ENCODE assay signal across 11 cellular contexts in genomic region chr1:234230414-234230862, GRCh38.
DNase-seq lines count a peak whose midpoint lies in the region; ATAC-seq, FAIRE-seq and TF ChIP-seq lines count a peak whose summit lies in the region.
"Had no signal": no experiment of that assay in that cellular context is flagged by ENCODE, and none has a peak within 500 bp of the region (broad histone marks: within the 10 kb centered on the region; RNA-seq: fewer than 3 reads in every experiment).

No MANE protein-coding gene starts in this region.

- no peaks in the 10 kb centered on the region for H3K36me3 ChIP-seq in CD4-positive, alpha-beta memory T cell (ENCODE audit: insufficient read depth, low read length)
- H3K36me3 ChIP-seq in HepG2 (replicated peaks in 1 of 2; ENCODE audit: control insufficient read depth in 1 of 2, insufficient read depth in 2 of 2, low read length in 2 of 2), result no peaks in the 10 kb centered on the region
- H3K36me3 ChIP-seq: tibial nerve had no signal

- DNase-seq in CD4-positive, alpha-beta memory T cell, result peak in 1 of 5 donors; percentile 7
- peak; percentile 80 for DNase-seq in Jurkat, Clone E6-1 (ENCODE audit: low read depth, low spot score)
- DNase-seq in HepG2 (ENCODE audit: low spot score) (no peak), mesothelial cell of epicardium (ENCODE audit: low spot score in 2 of 2, unreplicated experiment in 2 of 2) (no peak), nephron progenitor cell (no peak)
- no peak for DNase-seq in stimulated activated CD4-positive, alpha-beta T cell treated with anti-CD3 and anti-CD28 coated beads, Interleukin-4, amount 100 ng/mL, for 4 hours
- DNase-seq: Calu3, psoas muscle had no signal

- POLR2A ChIA-PET in CD4-positive, alpha-beta memory T cell (lab: Charles Lee; ENCODE audit: partially characterized antibody), result no interaction called here
- POLR2A ChIA-PET in HepG2 (lab: Yijun Ruan, JAX), result no interaction called here

- H3K4me2 ChIP-seq in HepG2 (ENCODE audit: low read depth, low read length), result no peak overlapping the region

- H3K9ac ChIP-seq in HepG2 (ENCODE audit: insufficient read depth, low read depth, low read length), result no peak overlapping the region

- no TSS peak for BruUV-seq in HepG2 (replicated peaks; lab: Mats Ljungman, UMichigan)

- H3K4me3 Mint-ChIP-seq in CD4-positive, alpha-beta memory T cell, result peak overlapping the region in 7 of 8 donors; percentile 2 to 76 (median 37)
- peak overlapping the region; percentile 25 for H3K4me3 Mint-ChIP-seq in activated T-helper 17 cell treated with anti-CD3 and anti-CD28 coated beads, Interleukin-2, amount 50 U/mL, for 72 hours
- H3K4me3 Mint-ChIP-seq in mesothelial cell of epicardium (no peak overlapping the region), nephron progenitor cell (no peak overlapping the region)

- CTCF ChIA-PET in CD4-positive, alpha-beta memory T cell (lab: Charles Lee; ENCODE audit: partially characterized antibody), result interaction anchor here (1.0 to 1.5 kb wide), 2 partner anchors 11 to 79 kb away, joined by 3 read pairs; no protein-coding TSS in a partner anchor
- CTCF ChIA-PET in HepG2 (lab: Yijun Ruan, JAX; ENCODE audit: low intra/inter-chr PET ratio, low total read pairs), result no interaction called here

- peak overlapping the region in 1 of 7 donors; percentile 5 for H3K27ac Mint-ChIP-seq in CD4-positive, alpha-beta memory T cell
- H3K27ac Mint-ChIP-seq in activated T-helper 17 cell treated with anti-CD3 and anti-CD28 coated beads, Interleukin-2, amount 50 U/mL, for 72 hours, result no peak overlapping the region
- H3K27ac Mint-ChIP-seq in mesothelial cell of epicardium (no peak overlapping the region), nephron progenitor cell (no peak overlapping the region)

- no peaks in the 10 kb centered on the region for H3K79me2 ChIP-seq in HepG2 (ENCODE audit: insufficient read depth, low read length)

- H3K27me3 Mint-ChIP-seq in CD4-positive, alpha-beta memory T cell, result peaks cover 2 to 12% of the 10 kb centered on the region in 2 donors
- H3K27me3 Mint-ChIP-seq in activated T-helper 17 cell treated with anti-CD3 and anti-CD28 coated beads, Interleukin-2, amount 50 U/mL, for 72 hours, result peaks cover 37% of the 10 kb centered on the region
- peaks cover 67% of the 10 kb centered on the region for H3K27me3 Mint-ChIP-seq in mesothelial cell of epicardium (ENCODE audit: low read depth)
- peaks cover 14% of the 10 kb centered on the region for H3K27me3 Mint-ChIP-seq in nephron progenitor cell (ENCODE audit: low read depth, poor library complexity)

- no peaks in the 10 kb centered on the region for H3K9me3 ChIP-seq in CD4-positive, alpha-beta memory T cell (ENCODE audit: control insufficient read depth in 1 of 2, low read length in 2 of 2)
- H3K9me3 ChIP-seq in HepG2 (ENCODE audit: low read length), result no peaks in the 10 kb centered on the region
- H3K9me3 ChIP-seq: psoas muscle, tibial nerve had no signal

- no peak overlapping the region for H3K4me3 ChIP-seq in CD4-positive, alpha-beta memory T cell (ENCODE audit: low read length in 2 of 2)
- H3K4me3 ChIP-seq in Jurkat, Clone E6-1 (ENCODE audit: low read length), result peak overlapping the region; percentile 45
- H3K4me3 ChIP-seq in HepG2 (replicated peaks in 1 of 3; ENCODE audit: insufficient read depth in 1 of 3, low read depth in 2 of 3, low read length in 3 of 3), result no peak overlapping the region
- H3K4me3 ChIP-seq: psoas muscle, tibial nerve had no signal

- no peaks in the 10 kb centered on the region for H3K27me3 ChIP-seq in CD4-positive, alpha-beta memory T cell (ENCODE audit: insufficient read depth, low read length)
- peaks cover 0 to 13% of the 10 kb centered on the region in 2 experiments; a peak in 1 of 5 replicates for H3K27me3 ChIP-seq in HepG2 (ENCODE audit: control insufficient read depth in 1 of 2, insufficient read depth in 2 of 2, low read length in 2 of 2)
- H3K27me3 ChIP-seq: tibial nerve had no signal

- TF ChIP-seq CTCF in HepG2 (CRISPR knock-in tag; IDR thresholded peaks at IDR 0.05) (no peak), mesothelial cell of epicardium (IDR thresholded peaks at IDR 0.05; ENCODE audit: unreplicated experiment) (no peak), nephron progenitor cell (IDR thresholded peaks at IDR 0.05) (no peak)

- H3K27ac ChIP-seq in CD4-positive, alpha-beta memory T cell (ENCODE audit: low read depth, low read length), result no peak overlapping the region
- no peak overlapping the region for H3K27ac ChIP-seq in HepG2 (ENCODE audit: extremely low read length, insufficient read depth, low read length)
- H3K27ac ChIP-seq: psoas muscle, tibial nerve had no signal

- no peak for FAIRE-seq in HepG2 (lab: Jason Lieb, UNC)

- peaks cover 8% of the 10 kb centered on the region for H3K4me1 ChIP-seq in CD4-positive, alpha-beta memory T cell (ENCODE audit: insufficient read depth, low read length)
- H3K4me1 ChIP-seq in HepG2 (ENCODE audit: insufficient read depth, low read length), result peaks cover 16% of the 10 kb centered on the region
- H3K4me1 ChIP-seq: psoas muscle, tibial nerve had no signal

- TF ChIP-seq EP300 in HepG2 (IDR thresholded peaks at IDR 0.05; ENCODE audit: low read depth in 2 of 2, low read length in 2 of 2) (no peak), HepG2 (CRISPR knock-in tag; IDR thresholded peaks at IDR 0.05; ENCODE audit: borderline replicate concordance) (no peak)

- ATAC-seq in GM19438 (IDR thresholded peaks at IDR 0.05; ENCODE audit: low read depth, unreplicated experiment), result peak; percentile 55
- ATAC-seq in activated T-helper 17 cell treated with anti-CD3 and anti-CD28 coated beads, Interleukin-2, amount 50 U/mL, for 72 hours (replicated peaks), result no peak
- ATAC-seq in HepG2, result no peak
- ATAC-seq: psoas muscle had no signal

- no peak for TF ChIP-seq POLR2A in HepG2 (IDR thresholded peaks at IDR 0.05; ENCODE audit: insufficient read depth in 1 of 2, low read depth in 2 of 2, low read length in 2 of 2)

- peaks cover 3 to 15% (median 9%) of the 10 kb centered on the region in 4 donors for H3K4me1 Mint-ChIP-seq in CD4-positive, alpha-beta memory T cell
- no peaks in the 10 kb centered on the region for H3K4me1 Mint-ChIP-seq in activated T-helper 17 cell treated with anti-CD3 and anti-CD28 coated beads, Interleukin-2, amount 50 U/mL, for 72 hours
- peaks cover 2% of the 10 kb centered on the region for H3K4me1 Mint-ChIP-seq in mesothelial cell of epicardium
- H3K4me1 Mint-ChIP-seq in nephron progenitor cell, result peaks cover 9% of the 10 kb centered on the region

- 38% methylated on average over 10 of the region's 10 CpGs for WGBS in HepG2 (ENCODE audit: low lambda C conversion rate)

- no peaks in the 10 kb centered on the region for H3K36me3 Mint-ChIP-seq in CD4-positive, alpha-beta memory T cell
- no peaks in the 10 kb centered on the region for H3K36me3 Mint-ChIP-seq in activated T-helper 17 cell treated with anti-CD3 and anti-CD28 coated beads, Interleukin-2, amount 50 U/mL, for 72 hours (ENCODE audit: low read depth)
- no peaks in the 10 kb centered on the region for H3K36me3 Mint-ChIP-seq in mesothelial cell of epicardium
- H3K36me3 Mint-ChIP-seq in nephron progenitor cell (ENCODE audit: low read depth), result no peaks in the 10 kb centered on the region

- in situ Hi-C loops in HepG2 (cut with HindIII; ENCODE audit: extremely low pct_ligation_motif_present, low pct_unique_long_range_greater_than_20kb), result no loop called here

- no peaks in the 10 kb centered on the region for H3K9me3 Mint-ChIP-seq in CD4-positive, alpha-beta memory T cell
- no peaks in the 10 kb centered on the region for H3K9me3 Mint-ChIP-seq in activated T-helper 17 cell treated with anti-CD3 and anti-CD28 coated beads, Interleukin-2, amount 50 U/mL, for 72 hours
- H3K9me3 Mint-ChIP-seq in mesothelial cell of epicardium (no peaks in the 10 kb centered on the region), nephron progenitor cell (no peaks in the 10 kb centered on the region)

- no peak overlapping the region for H2AFZ ChIP-seq in HepG2 (ENCODE audit: low read length)

- TF ChIP-seq RAD21 in HepG2 (CRISPR knock-in tag; IDR thresholded peaks at IDR 0.05), result no peak

- no peaks in the 10 kb centered on the region for H4K20me1 ChIP-seq in HepG2 (ENCODE audit: insufficient read depth, low read length)

- intact Hi-C loops in CD4-positive, alpha-beta memory T cell (cut with micrococcal nuclease), result no loop called here
- intact Hi-C loops in HepG2 (cut with micrococcal nuclease; ENCODE audit: unreplicated experiment), result no loop called here

TF ChIP-seq in HepG2, 621 proteins besides CTCF, POLR2A, EP300 and RAD21 (continues in another document):
- TF ChIP-seq POLR2AphosphoS2 (IDR thresholded peaks at IDR 0.05; ENCODE audit: low read depth, low read length) (no peak), ZNF143 (CRISPR knock-in tag; IDR thresholded peaks at IDR 0.05) (no peak), GATA4 (IDR thresholded peaks at IDR 0.05; ENCODE audit: borderline replicate concordance, low read depth) (no peak), GZF1 (CRISPR knock-in tag; IDR thresholded peaks at IDR 0.05) (no peak), CCDC6 (CRISPR knock-in tag; IDR thresholded peaks at IDR 0.05) (no peak)
- TF ChIP-seq, protein P1, sequence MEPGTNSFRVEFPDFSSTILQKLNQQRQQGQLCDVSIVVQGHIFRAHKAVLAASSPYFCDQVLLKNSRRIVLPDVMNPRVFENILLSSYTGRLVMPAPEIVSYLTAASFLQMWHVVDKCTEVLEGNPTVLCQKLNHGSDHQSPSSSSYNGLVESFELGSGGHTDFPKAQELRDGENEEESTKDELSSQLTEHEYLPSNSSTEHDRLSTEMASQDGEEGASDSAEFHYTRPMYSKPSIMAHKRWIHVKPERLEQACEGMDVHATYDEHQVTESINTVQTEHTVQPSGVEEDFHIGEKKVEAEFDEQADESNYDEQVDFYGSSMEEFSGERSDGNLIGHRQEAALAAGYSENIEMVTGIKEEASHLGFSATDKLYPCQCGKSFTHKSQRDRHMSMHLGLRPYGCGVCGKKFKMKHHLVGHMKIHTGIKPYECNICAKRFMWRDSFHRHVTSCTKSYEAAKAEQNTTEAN (CRISPR knock-in tag; conservative IDR thresholded peaks at IDR 0.05), result no peak
- TF ChIP-seq, protein P2, sequence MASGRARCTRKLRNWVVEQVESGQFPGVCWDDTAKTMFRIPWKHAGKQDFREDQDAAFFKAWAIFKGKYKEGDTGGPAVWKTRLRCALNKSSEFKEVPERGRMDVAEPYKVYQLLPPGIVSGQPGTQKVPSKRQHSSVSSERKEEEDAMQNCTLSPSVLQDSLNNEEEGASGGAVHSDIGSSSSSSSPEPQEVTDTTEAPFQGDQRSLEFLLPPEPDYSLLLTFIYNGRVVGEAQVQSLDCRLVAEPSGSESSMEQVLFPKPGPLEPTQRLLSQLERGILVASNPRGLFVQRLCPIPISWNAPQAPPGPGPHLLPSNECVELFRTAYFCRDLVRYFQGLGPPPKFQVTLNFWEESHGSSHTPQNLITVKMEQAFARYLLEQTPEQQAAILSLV (CRISPR knock-in tag; IDR thresholded peaks at IDR 0.05; ENCODE audit: borderline replicate concordance), result no peak
- TF ChIP-seq, protein P3, sequence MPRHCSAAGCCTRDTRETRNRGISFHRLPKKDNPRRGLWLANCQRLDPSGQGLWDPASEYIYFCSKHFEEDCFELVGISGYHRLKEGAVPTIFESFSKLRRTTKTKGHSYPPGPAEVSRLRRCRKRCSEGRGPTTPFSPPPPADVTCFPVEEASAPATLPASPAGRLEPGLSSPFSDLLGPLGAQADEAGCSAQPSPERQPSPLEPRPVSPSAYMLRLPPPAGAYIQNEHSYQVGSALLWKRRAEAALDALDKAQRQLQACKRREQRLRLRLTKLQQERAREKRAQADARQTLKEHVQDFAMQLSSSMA (CRISPR knock-in tag; IDR thresholded peaks at IDR 0.05), result no peak

Comparison
In these comparisons a context has a peak if more than half of its experiments do, and no peak if none do; other contexts are left out.
1. H3K4me3 Mint-ChIP-seq: peak in CD4-positive, alpha-beta memory T cell (7 of 8) and activated T-helper 17 cell treated with anti-CD3 and anti-CD28 coated beads, Interleukin-2, amount 50 U/mL, for 72 hours (single experiment); none in mesothelial cell of epicardium (single experiment) and nephron progenitor cell (single experiment).